ENCODE assay signal across 13 cellular contexts in the genomic region with DNA sequence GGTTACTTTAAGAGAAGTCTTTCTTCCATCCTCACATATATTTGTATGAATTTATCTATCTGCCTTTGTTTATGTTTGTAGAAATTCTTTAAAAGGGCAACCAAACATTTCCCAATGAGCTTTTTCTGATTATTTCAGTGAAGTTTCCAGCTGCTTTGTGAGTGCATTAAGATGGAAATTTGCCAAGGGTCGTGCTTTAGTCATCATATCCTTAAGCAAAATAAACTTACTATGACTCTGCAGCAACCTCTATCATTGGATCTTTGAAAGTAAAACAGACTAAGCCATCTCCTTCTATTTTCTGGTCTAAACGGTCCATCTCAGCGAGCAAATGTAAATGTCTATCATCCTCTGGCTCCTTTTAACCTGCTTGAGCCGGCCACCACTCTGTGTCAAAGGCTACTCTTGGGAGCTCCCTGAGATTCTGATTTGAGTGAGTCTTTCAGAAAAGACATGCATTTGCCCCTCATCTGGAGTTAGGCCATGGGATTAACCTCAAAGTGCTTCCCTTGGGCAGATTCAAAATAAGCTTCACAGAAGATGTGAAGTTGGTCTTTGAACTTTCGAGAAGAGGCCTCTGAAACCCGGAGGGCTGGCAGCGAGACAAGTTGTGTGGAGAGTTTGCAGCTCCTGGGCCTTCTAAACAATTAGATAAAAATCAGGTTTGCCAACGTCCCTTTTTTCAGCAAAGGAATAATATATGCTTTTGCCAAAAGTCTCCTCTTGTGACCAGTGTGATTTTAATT.
DNase-seq lines count a peak whose midpoint lies in the region; ATAC-seq, FAIRE-seq and TF ChIP-seq lines count a peak whose summit lies in the region.
"Had no signal": no experiment of that assay in that cellular context is flagged by ENCODE, and none has a peak within 500 bp of the region (broad histone marks: within the 10 kb centered on the region; RNA-seq: fewer than 3 reads in every experiment).

No MANE protein-coding gene starts in this region.

- H4K5ac ChIP-seq in H1 (ENCODE audit: insufficient read length, low read depth, low read length): no peak overlapping the region

- H3K79me1 ChIP-seq in H1 (ENCODE audit: low read depth, low read length): no peaks in the 10 kb centered on the region

- no peak overlapping the region for H4K8ac ChIP-seq in H1 (ENCODE audit: extremely low read depth, insufficient read depth, low read length)

- H3K27ac ChIP-seq in H1 (ENCODE audit: low read depth, low read length): no peak overlapping the region
- H3K27ac ChIP-seq in osteoblast (ENCODE audit: low read depth, low read length): no peak overlapping the region
- H3K27ac ChIP-seq in ovary: no peak overlapping the region
- H3K27ac ChIP-seq in small intestine (ENCODE audit: low read depth in 1 of 2, low read length in 1 of 2): no peak overlapping the region
- no peak overlapping the region for H3K27ac ChIP-seq in endodermal cell (ENCODE audit: low read depth, low read length)

- H3K36me3 Mint-ChIP-seq in endodermal cell (ENCODE audit: low read depth): no peaks in the 10 kb centered on the region
- H3K36me3 Mint-ChIP-seq: CD14-positive monocyte had no signal

- H2BK20ac ChIP-seq in H1 (ENCODE audit: low read length): no peak overlapping the region

- CTCF ChIA-PET in H1 (lab: Charles Lee; ENCODE audit: partially characterized antibody): interaction anchor here (0.9 to 1.0 kb wide), 2 partner anchors 13 to 68 kb away, joined by 3 to 4 read pairs; no protein-coding TSS in a partner anchor

- H3K4me1 ChIP-seq in H1 (replicated peaks in 1 of 4; ENCODE audit: control insufficient read depth in 3 of 4, insufficient read depth in 4 of 4, low read length in 3 of 4): peaks cover 0 to under 1% (median 0%) of the 10 kb centered on the region in 4 experiments; a peak in 1 of 7 replicates
- no peaks in the 10 kb centered on the region for H3K4me1 ChIP-seq in osteoblast (ENCODE audit: insufficient read depth, low read length)
- H3K4me1 ChIP-seq in ovary (ENCODE audit: insufficient read depth): no peaks in the 10 kb centered on the region
- H3K4me1 ChIP-seq in small intestine (ENCODE audit: control insufficient read depth in 2 of 2, insufficient read depth in 1 of 2, low read depth in 1 of 2, low read length in 1 of 2): no peaks in the 10 kb centered on the region
- no peaks in the 10 kb centered on the region for H3K4me1 ChIP-seq in endodermal cell (ENCODE audit: control insufficient read depth, insufficient read depth, low read length)

- H3K23ac ChIP-seq in H1 (ENCODE audit: insufficient read length): no peak overlapping the region

- DNase-seq in DMS79 (lab: John Stamatoyannopoulos, UW) (peak; percentile 35), RKO (ENCODE audit: low spot score) (peak; percentile 3), H1 (ENCODE audit: low read depth in 1 of 2, low spot score in 2 of 2) (no peak), osteoblast (ENCODE audit: insufficient read length, low spot score, missing footprints) (peak; percentile 45), ovary (no peak), small intestine (no peak), endodermal cell (no peak)
- DNase-seq: effector memory CD8-positive, alpha-beta T cell; pancreas; stimulated activated CD4-positive, alpha-beta T cell treated with anti-CD3 and anti-CD28 coated beads, Interleukin-4, amount 100 ng/mL, for 1 hour; stimulated activated naive CD4-positive, alpha-beta T cell treated with Interleukin-2 at 50 U/mL for 16 hours had no signal

- POLR2A ChIA-PET in H1 (lab: Charles Lee; ENCODE audit: partially characterized antibody): no interaction called here

- TF ChIP-seq EP300 in H1 (IDR thresholded peaks at IDR 0.05; ENCODE audit: borderline replicate concordance in 1 of 2, low read depth in 2 of 2, low read length in 2 of 2): no peak
- no peak for TF ChIP-seq EP300 in ovary (IDR thresholded peaks at IDR 0.05)

- no peaks in the 10 kb centered on the region for H3K27me3 Mint-ChIP-seq in endodermal cell (ENCODE audit: insufficient read depth)

- no peak overlapping the region for H3K4me3 Mint-ChIP-seq in endodermal cell
- H3K4me3 Mint-ChIP-seq: CD14-positive monocyte; effector memory CD8-positive, alpha-beta T cell had no signal

- no peak overlapping the region for H2BK5ac ChIP-seq in H1 (ENCODE audit: low read depth, low read length)

- 89% methylated on average over 8 of the region's 8 CpGs; no CpG with 5 or more reads in 1 of the 2 experiments for WGBS in H1 (ENCODE audit: extremely low coverage in 1 of 2, insufficient coverage in 1 of 2, insufficient read length in 1 of 2, insufficient replicate concordance in 2 of 2, low coverage in 1 of 2, low lambda C conversion rate in 2 of 2, missing lambda C conversion rate in 1 of 2), 2 experiments
- 36 to 42% (median 42%) methylated on average over 8 of the region's 8 CpGs for WGBS in ovary, 3 donors
- WGBS in small intestine, 3 donors: 35 to 43% (median 38%) methylated on average over 8 of the region's 8 CpGs
- WGBS in endodermal cell (ENCODE audit: insufficient coverage in 1 of 2, insufficient read length in 1 of 2), 2 experiments: 83 to 88% methylated on average over 8 of the region's 8 CpGs

- no peak overlapping the region for H3K4me3 ChIP-seq in H1 (ENCODE audit: extremely low read depth in 1 of 4, insufficient read depth in 2 of 4, low read depth in 3 of 4, low read length in 4 of 4)
- H3K4me3 ChIP-seq in osteoblast (ENCODE audit: insufficient read depth, low read length): no peak overlapping the region
- H3K4me3 ChIP-seq in ovary: no peak overlapping the region
- no peak overlapping the region for H3K4me3 ChIP-seq in small intestine (ENCODE audit: low read depth in 1 of 2, low read length in 2 of 2)
- H3K4me3 ChIP-seq in endodermal cell (ENCODE audit: low read length): no peak overlapping the region
- H3K4me3 ChIP-seq: pancreas had no signal

- H3K23me2 ChIP-seq in H1 (ENCODE audit: low read depth, low read length): no peaks in the 10 kb centered on the region; the same call in 1 of the 2 replicates

- no peak overlapping the region for H3K4me2 ChIP-seq in H1 (ENCODE audit: insufficient read depth in 1 of 2, low read depth in 2 of 2, low read length in 2 of 2)
- no peak overlapping the region for H3K4me2 ChIP-seq in osteoblast (ENCODE audit: insufficient read depth, low read length)

- no peaks in the 10 kb centered on the region for H3K9me3 ChIP-seq in H1 (ENCODE audit: insufficient read depth in 2 of 2, low read depth in 1 of 2, low read length in 1 of 2)
- no peaks in the 10 kb centered on the region for H3K9me3 ChIP-seq in osteoblast (ENCODE audit: low read depth, low read length)
- H3K9me3 ChIP-seq in ovary: no peaks in the 10 kb centered on the region
- H3K9me3 ChIP-seq in small intestine (ENCODE audit: control insufficient read depth, low read depth): no peaks in the 10 kb centered on the region
- H3K9me3 ChIP-seq in endodermal cell (ENCODE audit: control insufficient read depth, low read length): no peaks in the 10 kb centered on the region
- H3K9me3 ChIP-seq: pancreas had no signal

- H3K36me3 ChIP-seq in H1 (ENCODE audit: control insufficient read depth in 2 of 4, insufficient read depth in 4 of 4, low read length in 3 of 4) (no peaks in the 10 kb centered on the region), osteoblast (ENCODE audit: insufficient read depth, low read length) (no peaks in the 10 kb centered on the region), ovary (no peaks in the 10 kb centered on the region), small intestine (ENCODE audit: control insufficient read depth in 2 of 2, insufficient read depth in 2 of 2, low read length in 2 of 2) (no peaks in the 10 kb centered on the region), endodermal cell (ENCODE audit: control insufficient read depth, insufficient read depth, low read length) (no peaks in the 10 kb centered on the region)
- H3K36me3 ChIP-seq: pancreas had no signal

- no peak for FAIRE-seq in H1 (lab: Jason Lieb, UNC)
- FAIRE-seq in small intestine (lab: Jason Lieb, UNC): no peak
- FAIRE-seq: pancreas had no signal

- H4K91ac ChIP-seq in H1 (replicated peaks; ENCODE audit: insufficient read length, low read length): no peak overlapping the region

- no peak overlapping the region for H2BK12ac ChIP-seq in H1 (ENCODE audit: low read depth, low read length)

- no peak for TF ChIP-seq RAD21 in H1 (IDR thresholded peaks at IDR 0.05 in 1 of 2, conservative IDR thresholded peaks at IDR 0.05 in 1 of 2; ENCODE audit: low read depth in 2 of 2, low read length in 2 of 2)

- no peak overlapping the region for H3K27ac Mint-ChIP-seq in endodermal cell
- H3K27ac Mint-ChIP-seq: CD14-positive monocyte; effector memory CD8-positive, alpha-beta T cell had no signal

- no peak for ATAC-seq in HG02642 (IDR thresholded peaks at IDR 0.05; ENCODE audit: poor library complexity, unreplicated experiment)
- ATAC-seq: effector memory CD8-positive, alpha-beta T cell had no signal

- H3K27me3 ChIP-seq in H1 (replicated peaks in 1 of 4; ENCODE audit: control insufficient read depth in 3 of 4, extremely low read depth in 1 of 4, insufficient read depth in 3 of 4, low read length in 3 of 4) (no peaks in the 10 kb centered on the region), osteoblast (ENCODE audit: insufficient read depth, low read length) (no peaks in the 10 kb centered on the region), ovary (no peaks in the 10 kb centered on the region), small intestine (ENCODE audit: control insufficient read depth in 2 of 2, insufficient read depth in 2 of 2, low read length in 2 of 2) (no peaks in the 10 kb centered on the region), endodermal cell (ENCODE audit: control insufficient read depth, insufficient read depth, low read length, poor library complexity, severe bottlenecking) (no peaks in the 10 kb centered on the region)
- H3K27me3 ChIP-seq: pancreas had no signal

- H3K4ac ChIP-seq in H1 (replicated peaks; ENCODE audit: insufficient read length, low read depth, low read length): no peak overlapping the region

- H3K18ac ChIP-seq in H1 (ENCODE audit: extremely low read depth, low read length): no peak overlapping the region

- intact Hi-C loops in ovary (cut with DNase I): no loop called here

- H3K9ac ChIP-seq in H1 (replicated peaks in 1 of 4; ENCODE audit: extremely low read depth in 1 of 4, low read depth in 3 of 4, low read length in 3 of 4) (no peak overlapping the region), endodermal cell (ENCODE audit: extremely low read depth, low read length, poor library complexity, severe bottlenecking) (no peak overlapping the region)

- H3K79me2 ChIP-seq in H1 (ENCODE audit: control insufficient read depth in 1 of 2, insufficient read depth in 2 of 2, low read length in 2 of 2) (no peaks in the 10 kb centered on the region), osteoblast (ENCODE audit: insufficient read depth, low read length) (no peaks in the 10 kb centered on the region)

- no peak overlapping the region for H2BK15ac ChIP-seq in H1 (ENCODE audit: low read length)

- no peak overlapping the region for H3K14ac ChIP-seq in H1 (ENCODE audit: insufficient read length)

- peak overlapping the region; percentile 88; the same call in 1 of the 2 replicates for H2AFZ ChIP-seq in H1 (ENCODE audit: low read length)
- peak overlapping the region; percentile 5 for H2AFZ ChIP-seq in osteoblast (ENCODE audit: low read length)

- H2BK120ac ChIP-seq in H1 (replicated peaks; ENCODE audit: low read depth, low read length): no peak overlapping the region

- TF ChIP-seq POLR2A in H1 (IDR thresholded peaks at IDR 0.05; ENCODE audit: control extremely low read depth in 1 of 2, low read depth in 2 of 2, low read length in 2 of 2) (no peak), ovary (IDR thresholded peaks at IDR 0.05) (no peak)

- H3K4me1 Mint-ChIP-seq in endodermal cell: no peaks in the 10 kb centered on the region
- H3K4me1 Mint-ChIP-seq: CD14-positive monocyte had no signal

- no peak overlapping the region for H2AK5ac ChIP-seq in H1 (ENCODE audit: low read depth, low read length)

- TF ChIP-seq CTCF in H1 (IDR thresholded peaks at IDR 0.05; ENCODE audit: control extremely low read depth in 1 of 3, insufficient read depth in 1 of 3, low read depth in 1 of 3, low read length in 3 of 3) (no peak), osteoblast (IDR thresholded peaks at IDR 0.05; ENCODE audit: extremely low read depth, low read depth, low read length) (no peak), ovary (IDR thresholded peaks at IDR 0.05) (no peak), endodermal cell (conservative IDR thresholded peaks at IDR 0.05) (no peak)

- H4K20me1 ChIP-seq in H1 (replicated peaks in 1 of 2; ENCODE audit: control insufficient read depth in 1 of 2, insufficient read depth in 2 of 2, low read length in 2 of 2) (no peaks in the 10 kb centered on the region), osteoblast (ENCODE audit: insufficient read depth, low read length) (no peaks in the 10 kb centered on the region)

- H3K56ac ChIP-seq in H1 (replicated peaks; ENCODE audit: insufficient read length, low read depth, low read length): no peak overlapping the region

- no peaks in the 10 kb centered on the region for H3K9me3 Mint-ChIP-seq in endodermal cell

Comparison
In these comparisons a context has a peak if more than half of its experiments do, and no peak if none do; other contexts are left out.
1. DNase-seq: peak in DMS79 (single experiment), RKO (single experiment) and osteoblast (single experiment); none in H1 (0 of 2), ovary (0 of 5), small intestine (single experiment) and endodermal cell (single experiment).